9 cellular contexts compared by ENCODE assay signal in genomic region chr14:69612759-69613145, GRCh38. TPM values are rescaled to one million over a fixed set of nuclear protein-coding genes. Genes with fewer than 3 reads are reported as not detected.
DNase-seq lines count a peak whose midpoint lies in the region; ATAC-seq and TF ChIP-seq lines count a peak whose summit lies in the region.
"Had no signal": no experiment of that assay in that cellular context is flagged by ENCODE, and none has a peak within 500 bp of the region (broad histone marks: within the 10 kb centered on the region; RNA-seq: fewer than 3 reads in every experiment).

No MANE protein-coding gene starts in this region.

- H3K4me3 Mint-ChIP-seq in stimulated activated naive CD8-positive, alpha-beta T cell treated with anti-CD3 and anti-CD28 coated beads, Interleukin-15, Interleukin-2, amounts not matched to agents 100 ng/mL and 50 ng/mL, for 24 hours: peak overlapping the region; percentile 99
- H3K4me3 Mint-ChIP-seq in activated T-helper 2 cell treated with anti-CD3 and anti-CD28 coated beads, Interferon-gamma antibody, Interleukin-2, Interleukin-4, amounts not matched to agents 10 μg/mL and 5 μg/mL and 100 μg/mL, durations not matched to agents 14 hours and 24 hours and 36 hours (ENCODE audit: low read depth): peak overlapping the region; percentile 90

- DNase-seq in stimulated activated naive CD8-positive, alpha-beta T cell treated with anti-CD3 and anti-CD28 coated beads, Interleukin-15, Interleukin-2, amounts not matched to agents 100 U/mL and 50 U/mL, for 24 hours: no peak
- no peak for DNase-seq in activated T-helper 2 cell treated with anti-CD3 and anti-CD28 coated beads, Interferon-gamma antibody, Interleukin-2, Interleukin-4, amounts not matched to agents 10 μg/mL and 5 μg/mL and 100 μg/mL, durations not matched to agents 14 hours and 24 hours and 36 hours (ENCODE audit: low spot score)
- DNase-seq in kidney epithelial cell (ENCODE audit: low read depth) (no peak), NCI-H748 (lab: John Stamatoyannopoulos, UW; ENCODE audit: unreplicated experiment) (no peak), retina (no peak)

- H3K4me1 Mint-ChIP-seq in stimulated activated naive CD8-positive, alpha-beta T cell treated with anti-CD3 and anti-CD28 coated beads, Interleukin-15, Interleukin-2, amounts not matched to agents 100 ng/mL and 50 ng/mL, for 24 hours (ENCODE audit: low read depth): peaks cover 66% of the 10 kb centered on the region
- H3K4me1 Mint-ChIP-seq in activated T-helper 2 cell treated with anti-CD3 and anti-CD28 coated beads, Interferon-gamma antibody, Interleukin-2, Interleukin-4, amounts not matched to agents 10 μg/mL and 5 μg/mL and 100 μg/mL, durations not matched to agents 14 hours and 24 hours and 36 hours (ENCODE audit: low read depth): peaks cover 58% of the 10 kb centered on the region

- no peaks in the 10 kb centered on the region for H3K9me3 Mint-ChIP-seq in stimulated activated naive CD8-positive, alpha-beta T cell treated with anti-CD3 and anti-CD28 coated beads, Interleukin-15, Interleukin-2, amounts not matched to agents 100 ng/mL and 50 ng/mL, for 24 hours
- no peaks in the 10 kb centered on the region for H3K9me3 Mint-ChIP-seq in activated T-helper 2 cell treated with anti-CD3 and anti-CD28 coated beads, Interferon-gamma antibody, Interleukin-2, Interleukin-4, amounts not matched to agents 10 μg/mL and 5 μg/mL and 100 μg/mL, durations not matched to agents 14 hours and 24 hours and 36 hours

- intact Hi-C loops in activated T-helper 2 cell treated with anti-CD3 and anti-CD28 coated beads, Interferon-gamma antibody, Interleukin-2, Interleukin-4, amounts not matched to agents 10 μg/mL and 5 μg/mL and 100 μg/mL, durations not matched to agents 14 hours and 24 hours and 36 hours (cut with micrococcal nuclease): loop anchor here (10.0 kb wide), 1 partner anchor 638 kb away; the partner anchor contains the start of gene ACTN1

- peak; percentile 8 for TF ChIP-seq CTCF in kidney epithelial cell (IDR thresholded peaks at IDR 0.05; ENCODE audit: insufficient read depth, low read length, poor library complexity, severe bottlenecking)

- no peaks in the 10 kb centered on the region for H3K27me3 Mint-ChIP-seq in stimulated activated naive CD8-positive, alpha-beta T cell treated with anti-CD3 and anti-CD28 coated beads, Interleukin-15, Interleukin-2, amounts not matched to agents 100 ng/mL and 50 ng/mL, for 24 hours
- H3K27me3 Mint-ChIP-seq in activated T-helper 2 cell treated with anti-CD3 and anti-CD28 coated beads, Interferon-gamma antibody, Interleukin-2, Interleukin-4, amounts not matched to agents 10 μg/mL and 5 μg/mL and 100 μg/mL, durations not matched to agents 14 hours and 24 hours and 36 hours (ENCODE audit: low read depth): no peaks in the 10 kb centered on the region

- no peaks in the 10 kb centered on the region for H3K36me3 ChIP-seq in kidney epithelial cell (ENCODE audit: control insufficient read depth, insufficient read depth, low read length)

- H3K36me3 Mint-ChIP-seq in stimulated activated naive CD8-positive, alpha-beta T cell treated with anti-CD3 and anti-CD28 coated beads, Interleukin-15, Interleukin-2, amounts not matched to agents 100 ng/mL and 50 ng/mL, for 24 hours (ENCODE audit: low read depth): peaks cover 28% of the 10 kb centered on the region
- peaks cover 33% of the 10 kb centered on the region for H3K36me3 Mint-ChIP-seq in activated T-helper 2 cell treated with anti-CD3 and anti-CD28 coated beads, Interferon-gamma antibody, Interleukin-2, Interleukin-4, amounts not matched to agents 10 μg/mL and 5 μg/mL and 100 μg/mL, durations not matched to agents 14 hours and 24 hours and 36 hours (ENCODE audit: low read depth)

- H3K27me3 ChIP-seq in kidney epithelial cell (ENCODE audit: control insufficient read depth, insufficient read depth, low read length): no peaks in the 10 kb centered on the region

- peak overlapping the region; percentile 30 for H3K27ac ChIP-seq in temporal lobe (ENCODE audit: low read depth, low read length)

- peak overlapping the region; percentile 97 for H3K27ac Mint-ChIP-seq in stimulated activated naive CD8-positive, alpha-beta T cell treated with anti-CD3 and anti-CD28 coated beads, Interleukin-15, Interleukin-2, amounts not matched to agents 100 ng/mL and 50 ng/mL, for 24 hours
- peak overlapping the region; percentile 85 for H3K27ac Mint-ChIP-seq in activated T-helper 2 cell treated with anti-CD3 and anti-CD28 coated beads, Interferon-gamma antibody, Interleukin-2, Interleukin-4, amounts not matched to agents 10 μg/mL and 5 μg/mL and 100 μg/mL, durations not matched to agents 14 hours and 24 hours and 36 hours

- H3K4me3 ChIP-seq in kidney epithelial cell (ENCODE audit: low read depth, low read length): peak overlapping the region; percentile 84

- ATAC-seq in stimulated activated naive CD8-positive, alpha-beta T cell treated with anti-CD3 and anti-CD28 coated beads, Interleukin-15, Interleukin-2, amounts not matched to agents 100 U/mL and 50 U/mL, for 24 hours: no peak
- no peak for ATAC-seq in HG03342 (IDR thresholded peaks at IDR 0.05; ENCODE audit: unreplicated experiment)

RNA-seq across cellular contexts. Expression of gene SUSD6, which starts 1.4 kb away (rescaled TPM):
- 46.6 and 46.7 TPM in 2 replicates for total RNA-seq in activated T-helper 2 cell treated with anti-CD3 and anti-CD28 coated beads, Interferon-gamma antibody, Interleukin-2, Interleukin-4, amounts not matched to agents 10 μg/mL and 5 μg/mL and 100 μg/mL, durations not matched to agents 14 hours and 24 hours and 36 hours
- total RNA-seq in kidney epithelial cell: 49.0 TPM in 2 replicates
- total RNA-seq in temporal lobe: 6.4 TPM

RNA-seq across cellular contexts. Expression of gene CCDC177, which starts 38.1 kb away (rescaled TPM):
- 0.05 TPM in 1 of 2 replicates, not detected in the other for total RNA-seq in activated T-helper 2 cell treated with anti-CD3 and anti-CD28 coated beads, Interferon-gamma antibody, Interleukin-2, Interleukin-4, amounts not matched to agents 10 μg/mL and 5 μg/mL and 100 μg/mL, durations not matched to agents 14 hours and 24 hours and 36 hours
- total RNA-seq in kidney epithelial cell (under 0.01 and 0.13 TPM in 2 replicates), temporal lobe (4.2 TPM)
- total RNA-seq: lung microvascular endothelial cell had no signal
